ENCODE assay signal across 18 cellular contexts in the genomic region with DNA sequence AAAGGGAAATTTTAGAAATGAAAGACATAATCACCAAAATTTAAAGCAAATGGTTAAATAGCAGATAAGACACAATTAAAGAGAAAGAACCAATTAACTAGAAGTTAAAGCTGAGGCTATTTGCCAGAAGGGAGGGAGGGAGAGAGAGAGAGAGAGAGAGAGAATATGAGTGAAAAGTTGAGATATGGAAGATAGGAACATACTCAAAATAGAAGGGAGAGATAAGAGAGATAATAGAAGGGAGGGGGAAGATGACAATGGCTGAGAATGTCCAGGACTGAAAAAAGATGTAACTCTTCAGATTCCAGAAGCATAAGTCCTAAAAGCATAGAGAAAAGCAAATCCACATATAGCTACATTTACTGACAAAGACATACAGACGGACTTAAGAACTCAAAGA. TPM values are rescaled to one million over a fixed set of nuclear protein-coding genes. Genes with fewer than 3 reads are reported as not detected.
DNase-seq lines count a peak whose midpoint lies in the region; ATAC-seq, FAIRE-seq and TF ChIP-seq lines count a peak whose summit lies in the region.
"Had no signal": no experiment of that assay in that cellular context is flagged by ENCODE, and none has a peak within 500 bp of the region (broad histone marks: within the 10 kb centered on the region; RNA-seq: fewer than 3 reads in every experiment).

No MANE protein-coding gene starts in this region.

- H3K27ac ChIP-seq in cardiac muscle cell: peak overlapping the region; percentile 81
- no peak overlapping the region for H3K27ac ChIP-seq in K562 (ENCODE audit: extremely low read depth, low read depth, low read length)
- H3K27ac ChIP-seq in thyroid gland: peak overlapping the region; percentile 59 to 70 (median 67)
- H3K27ac ChIP-seq in mesendoderm (ENCODE audit: low read depth, low read length): no peak overlapping the region
- H3K27ac ChIP-seq: A549, KMS-11 had no signal

- no peak for TF ChIP-seq EP300 in K562 (IDR thresholded peaks at IDR 0.05; ENCODE audit: low read length)

- ATAC-seq in Right ventricle myocardium inferior (no peak), K562 (no peak)
- ATAC-seq: A549 had no signal

- DNase-seq in cardiac muscle cell (ENCODE audit: low read depth in 1 of 2, low spot score in 1 of 2): no peak
- no peak for DNase-seq in Right ventricle myocardium inferior (ENCODE audit: missing footprints)
- peak; percentile 36 for DNase-seq in SK-N-DZ (ENCODE audit: low spot score)
- DNase-seq in K562 (ENCODE audit: extremely low read depth in 1 of 4, low spot score in 3 of 4): no peak
- no peak for DNase-seq in thyroid gland
- no peak for DNase-seq in mesendoderm
- DNase-seq in NCI-H510A treated with DMSO at 0.1 percent for 48 hours (lab: John Stamatoyannopoulos, UW): no peak
- DNase-seq: NCI-H1105, NCI-H146, NCI-H2029, NCI-H345, NCI-H524 treated with DMSO at 0.1 percent for 48 hours, OCI-M1, Right ventricle myocardium superior had no signal

- intact Hi-C loops in Right ventricle myocardium inferior (cut with DNase I) (no loop called here), K562 (cut with micrococcal nuclease) (no loop called here), thyroid gland (cut with DNase I) (no loop called here)

- H3K18ac ChIP-seq in mesendoderm (ENCODE audit: low read length): no peak overlapping the region

- in situ Hi-C loops in K562 (cut with MboI): no loop called here

- no peak overlapping the region for H3K4ac ChIP-seq in mesendoderm (ENCODE audit: low read depth, low read length)

- no peaks in the 10 kb centered on the region for H3K79me2 ChIP-seq in K562 (ENCODE audit: control insufficient read depth, insufficient read depth, low read length)
- H3K79me2 ChIP-seq in mesendoderm (ENCODE audit: control insufficient read depth, insufficient read depth, low read length): no peaks in the 10 kb centered on the region

- no peaks in the 10 kb centered on the region for H3K27me3 ChIP-seq in cardiac muscle cell
- no peaks in the 10 kb centered on the region for H3K27me3 ChIP-seq in K562 (ENCODE audit: control insufficient read depth in 2 of 2, insufficient read depth in 2 of 2, low read length in 2 of 2)
- no peaks in the 10 kb centered on the region for H3K27me3 ChIP-seq in thyroid gland
- H3K27me3 ChIP-seq in mesendoderm (ENCODE audit: insufficient read depth, low read length, poor library complexity): no peaks in the 10 kb centered on the region

- H4K20me1 ChIP-seq in K562 (replicated peaks; ENCODE audit: control insufficient read depth, insufficient read depth, low read length): no peaks in the 10 kb centered on the region

- H3K4me2 ChIP-seq in K562 (ENCODE audit: insufficient read depth, low read length) (no peak overlapping the region), mesendoderm (ENCODE audit: low read length) (no peak overlapping the region)
- H3K4me2 ChIP-seq: A549, KMS-11 had no signal

- H2AK5ac ChIP-seq in mesendoderm (ENCODE audit: low read length): no peak overlapping the region

- no peak overlapping the region for H2AFZ ChIP-seq in K562 (ENCODE audit: low read depth, low read length)

- WGBS in K562 (ENCODE audit: insufficient coverage, low coverage, missing lambda C conversion rate): 20% methylated on average over 1 of the region's 1 CpG
- 74 to 86% methylated on average over 1 of the region's 1 CpG for WGBS in thyroid gland, 2 donors
- WGBS in mesendoderm (ENCODE audit: extremely low coverage, insufficient coverage, low lambda C conversion rate): no CpG with 5 or more reads among the region's 1 CpG

- H2BK15ac ChIP-seq in mesendoderm (replicated peaks; ENCODE audit: low read depth): no peak overlapping the region

- BruUV-seq in K562 (replicated peaks; lab: Mats Ljungman, UMichigan): no TSS peak

- H4K8ac ChIP-seq in mesendoderm (ENCODE audit: low read depth, low read length): no peak overlapping the region

- TF ChIP-seq CTCF in cardiac muscle cell (IDR thresholded peaks at IDR 0.05; ENCODE audit: low read depth, low read length) (no peak), K562 (IDR thresholded peaks at IDR 0.05 in 2 of 3, conservative IDR thresholded peaks at IDR 0.05 in 1 of 3; ENCODE audit: insufficient read depth in 2 of 3, low read depth in 1 of 3, low read length in 3 of 3) (no peak), thyroid gland (IDR thresholded peaks at IDR 0.05) (no peak)

- FAIRE-seq in K562 (lab: Jason Lieb, UNC): no peak
- FAIRE-seq: A549, HTR-8/SVneo, RCC 7860 had no signal

- CTCF ChIA-PET in K562 (lab: Yijun Ruan, JAX; ENCODE audit: low intra/inter-chr PET ratio): no interaction called here

- POLR2A ChIA-PET in K562 (lab: Yijun Ruan, JAX): interaction anchor here (0.9 to 2.4 kb wide), 4 partner anchors 8 to 36 kb away, joined by 3 to 12 read pairs (median 3); a partner anchor contains a TSS

- H4K5ac ChIP-seq in mesendoderm (ENCODE audit: low read length): no peak overlapping the region

- H3K9ac ChIP-seq in K562 (ENCODE audit: insufficient read depth in 1 of 2, low read depth in 2 of 2, low read length in 2 of 2): no peak overlapping the region
- H3K9ac ChIP-seq in mesendoderm (ENCODE audit: low read length): no peak overlapping the region
- H3K9ac ChIP-seq: KMS-11 had no signal

- no peak for TF ChIP-seq RAD21 in K562 (CRISPR knock-in tag; conservative IDR thresholded peaks at IDR 0.05 in 1 of 2, IDR thresholded peaks at IDR 0.05 in 1 of 2)

- H3K9me1 ChIP-seq in K562 (ENCODE audit: control insufficient read depth, insufficient read depth, low read length): no peaks in the 10 kb centered on the region

- no peak overlapping the region for H2BK120ac ChIP-seq in mesendoderm (ENCODE audit: low read depth, low read length)

- H3K23ac ChIP-seq in mesendoderm (ENCODE audit: low read length): no peak overlapping the region

- TF ChIP-seq POLR2A in K562 (conservative IDR thresholded peaks at IDR 0.05): no peak
- TF ChIP-seq POLR2A in thyroid gland (IDR thresholded peaks at IDR 0.05): no peak

- H3K36me3 ChIP-seq in cardiac muscle cell (no peaks in the 10 kb centered on the region), K562 (ENCODE audit: control insufficient read depth, insufficient read depth, low read length) (no peaks in the 10 kb centered on the region), thyroid gland (no peaks in the 10 kb centered on the region), mesendoderm (ENCODE audit: control insufficient read depth, insufficient read depth, low read length) (no peaks in the 10 kb centered on the region)

- H3K4me3 ChIP-seq in cardiac muscle cell (no peak overlapping the region), K562 (no peak overlapping the region), thyroid gland (replicated peaks in 1 of 3) (no peak overlapping the region), mesendoderm (ENCODE audit: low read length) (no peak overlapping the region)
- H3K4me3 ChIP-seq: A549 had no signal

- H3K4me1 ChIP-seq in cardiac muscle cell (ENCODE audit: low read depth) (peaks cover 21% of the 10 kb centered on the region), K562 (replicated peaks in 1 of 2; ENCODE audit: control insufficient read depth in 2 of 2, insufficient read depth in 2 of 2, low read length in 2 of 2) (peaks cover 0 to 3% of the 10 kb centered on the region in 2 experiments; a peak in 2 of 5 replicates), thyroid gland (peaks cover 10 to 14% of the 10 kb centered on the region in 2 donors), mesendoderm (ENCODE audit: control insufficient read depth, low read depth, low read length) (no peaks in the 10 kb centered on the region)
- H3K4me1 ChIP-seq: A549 had no signal

- no peak overlapping the region for H3K56ac ChIP-seq in mesendoderm (ENCODE audit: low read length)

- H3K9me3 ChIP-seq in cardiac muscle cell (ENCODE audit: low read depth): no peaks in the 10 kb centered on the region
- H3K9me3 ChIP-seq in K562 (replicated peaks; ENCODE audit: control insufficient read depth, insufficient read depth, low read depth, low read length): peaks cover 5% of the 10 kb centered on the region
- no peaks in the 10 kb centered on the region for H3K9me3 ChIP-seq in thyroid gland

- no peaks in the 10 kb centered on the region for H3K79me1 ChIP-seq in mesendoderm (ENCODE audit: low read length)

- no peak overlapping the region for H2BK5ac ChIP-seq in mesendoderm (ENCODE audit: low read length)

TF ChIP-seq in K562, 482 proteins besides CTCF, POLR2A, EP300 and RAD21 (continues in another document):
- peak; percentile 60 for TF ChIP-seq ARID1B (IDR thresholded peaks at IDR 0.05)

RNA-seq across cellular contexts. Expression of a gene that starts 17.1 kb away (rescaled TPM):
- 47.4 and 50.0 TPM in 2 replicates for total RNA-seq in cardiac muscle cell
- polyA plus RNA-seq in cardiac muscle cell: 50.3 and 57.2 TPM in 2 replicates
- total RNA-seq in Right ventricle myocardium inferior: 76.2 TPM
- polyA plus RNA-seq in SK-N-DZ (2014; cell fraction: cytosol; rRNA removed): 5.1 and 6.1 TPM in 2 replicates
- polyA plus RNA-seq in SK-N-DZ (2014; cell fraction: nucleus; rRNA removed): 2.6 and 4.3 TPM in 2 replicates
- total RNA-seq in K562 (2011; cell fraction: chromatin; rRNA removed; ENCODE audit: low replicate concordance): 34.4 and 78.8 TPM in 2 replicates
- total RNA-seq in K562 (2011; cell fraction: nucleolus; rRNA removed): 16.3 and 20.0 TPM in 2 replicates
- 38.6 and 69.9 TPM in 2 replicates for total RNA-seq in K562 (2011; cell fraction: nucleoplasm; rRNA removed)
- total RNA-seq in K562 (2014; rRNA removed): 8.3 and 8.9 TPM in 2 replicates
- total RNA-seq in K562 (2014; rRNA removed; fragmentation: Illumina TruSeq; extraction: Trizol): 6.0 and 6.9 TPM in 2 replicates
- 5.5 and 6.8 TPM in 2 replicates for total RNA-seq in K562 (2015; rRNA removed; fragmentation: Illumina TruSeq; extraction: Trizol)
- 13.8 and 17.1 TPM in 2 replicates for total RNA-seq in K562 (2021)
- polyA plus RNA-seq in K562 (2011; rRNA removed): 3.2 and 5.1 TPM in 2 replicates
- polyA plus RNA-seq in K562 (2011; cell fraction: cytosol; rRNA removed): 2.8 and 3.3 TPM in 2 replicates
- 4.5 and 10.2 TPM in 2 replicates for polyA plus RNA-seq in K562 (2011; cell fraction: nucleus; rRNA removed)
- polyA plus RNA-seq in K562 (2012): 8.1 and 15.8 TPM in 2 replicates
- polyA plus RNA-seq in K562 (2014; fragmentation: Illumina TruSeq; extraction: Trizol): 6.2 and 7.2 TPM in 2 replicates
- polyA plus RNA-seq in K562 (2014; fragmentation: Nextera tagmentation; extraction: Ambion mirVana): 1 to 10 TPM in 1 of 2 experiments, under 1 TPM in 1; 0.89 to 2.4 TPM
- 5.3 and 7.1 TPM in 2 replicates for polyA plus RNA-seq in K562 (2014; rRNA removed)
- polyA minus RNA-seq in K562 (2011; rRNA and poly(A)+ RNA removed): 10.5 and 18.0 TPM in 2 replicates
- polyA minus RNA-seq in K562 (2011; cell fraction: cytosol; rRNA and poly(A)+ RNA removed): 4.7 and 7.4 TPM in 2 replicates
- 8.7 and 10.9 TPM in 2 replicates for polyA minus RNA-seq in K562 (2011; cell fraction: nucleus; rRNA and poly(A)+ RNA removed)
- total RNA-seq in thyroid gland: 100 to 1,000 TPM in 3 of 4 donors, 10 to 100 TPM in 1; 82.0 to 174 (median 144) TPM
- 36.8 TPM for polyA plus RNA-seq in mesendoderm (2013, experiment 1 of 2)
- polyA plus RNA-seq in mesendoderm (2013, experiment 2 of 2): 32.8 TPM

Comparison
In these comparisons a context has a peak if more than half of its experiments do, and no peak if none do; other contexts are left out.
1. H3K27ac ChIP-seq: peak in cardiac muscle cell (single experiment) and thyroid gland (3 of 3); none in K562 (single experiment) and mesendoderm (single experiment).